ENCODE assay signal across 27 cellular contexts in the genomic region with DNA sequence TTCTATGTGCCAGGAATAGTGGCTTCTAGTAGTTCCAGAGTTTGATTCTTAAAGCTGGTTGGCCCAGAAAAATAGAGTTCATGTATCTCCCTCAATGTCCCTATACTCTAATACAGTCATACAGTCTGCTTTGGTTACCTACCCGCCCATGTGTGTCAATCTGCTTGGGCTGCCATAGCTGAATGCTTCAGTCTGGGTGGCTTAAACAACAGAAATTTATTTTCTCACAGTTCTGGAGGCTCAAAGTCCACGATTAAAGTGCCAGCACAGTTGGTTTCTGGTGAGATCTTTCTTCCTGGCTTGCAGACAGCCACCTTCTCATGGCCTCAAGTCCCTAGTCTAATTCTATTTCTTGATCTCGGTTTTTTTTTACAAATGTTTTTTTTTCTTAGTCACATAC.
"Had no signal": no experiment of that assay in that cellular context is flagged by ENCODE, and none has a peak within 500 bp of the region (broad histone marks: within the 10 kb centered on the region; RNA-seq: fewer than 3 reads in every experiment).

No MANE protein-coding gene starts in this region.

- H3K36me3 Mint-ChIP-seq: naive thymus-derived CD8-positive, alpha-beta T cell; stimulated activated effector memory CD8-positive, alpha-beta T cell treated with anti-CD3 and anti-CD28 coated beads, Interleukin-12 subunit alpha, Interleukin-12 subunit beta, amount 100 ng/mL, for 72 hours; stimulated activated naive B cell treated with anti-CD40 and anti-IgM and Interleukin-4, amounts not matched to agents 10 μg/mL and 1 μg/mL and 100 μg/mL, for 72 hours had no signal

- H2AFZ ChIP-seq: parathyroid adenoma had no signal

- H3K27me3 Mint-ChIP-seq: naive thymus-derived CD8-positive, alpha-beta T cell; natural killer cell treated with Interleukin-12 subunit alpha and Interleukin-12 subunit beta and Interleukin-15 and Interleukin-18, amount 100 ng/mL, for 72 hours; progenitor cell of endocrine pancreas; stimulated activated naive B cell treated with anti-CD40 and anti-IgM and Interleukin-4, amounts not matched to agents 10 μg/mL and 1 μg/mL and 100 μg/mL, for 72 hours; stimulated activated naive CD8-positive, alpha-beta T cell treated with anti-CD3 and anti-CD28 coated beads, Interleukin-15, Interleukin-2, amounts not matched to agents 100 ng/mL and 50 ng/mL, for 24 hours had no signal

- DNase-seq: naive thymus-derived CD8-positive, alpha-beta T cell; nucleus accumbens; posterior cingulate gyrus; psoas muscle; right cardiac atrium; right lobe of liver; sigmoid colon; small intestine; stimulated activated CD4-positive, alpha-beta T cell treated with anti-CD3 and anti-CD28 coated beads, Interleukin-15, amount 100 ng/mL, for 24 hours; stimulated activated CD4-positive, alpha-beta T cell treated with anti-CD3 and anti-CD28 coated beads, Interleukin-2, amount 100 ng/mL, for 24 hours; stimulated activated CD4-positive, alpha-beta T cell treated with anti-CD3 and anti-CD28 coated beads, Interleukin-2, amount 100 ng/mL, for 48 hours; stimulated activated CD4-positive, alpha-beta T cell treated with anti-CD3 and anti-CD28 coated beads, Interleukin-4, amount 100 ng/mL, for 24 hours; stimulated activated naive B cell treated with anti-CD40 and anti-IgM and Interleukin-4, amounts not matched to agents 10 μg/mL and 1 μg/mL and 100 μg/mL, for 72 hours; stimulated activated naive CD4-positive, alpha-beta T cell treated with Interleukin-2 at 50 U/mL for 16 hours; stomach; thyroid gland; trophoblast cell; upper lobe of left lung had no signal

- H3K4me1 ChIP-seq: parathyroid adenoma, psoas muscle, right lobe of liver, sigmoid colon, stomach, thyroid gland, tibial nerve, upper lobe of left lung, vagina had no signal

- H3K4me3 ChIP-seq: psoas muscle, right lobe of liver, sigmoid colon, stomach, thoracic aorta, thyroid gland, tibial nerve, upper lobe of left lung, vagina had no signal

- H3K27me3 ChIP-seq: neutrophil, right lobe of liver, sigmoid colon, stomach, thyroid gland, tibial nerve, upper lobe of left lung, vagina had no signal

- ATAC-seq: naive thymus-derived CD8-positive, alpha-beta T cell; natural killer cell treated with Interleukin-12 subunit alpha and Interleukin-12 subunit beta and Interleukin-15 and Interleukin-18, amount 100 ng/mL, for 72 hours; psoas muscle; right cardiac atrium; right lobe of liver; stimulated activated effector memory CD8-positive, alpha-beta T cell treated with anti-CD3 and anti-CD28 coated beads, Interleukin-12 subunit alpha, Interleukin-12 subunit beta, amount 100 ng/mL, for 72 hours; stimulated activated naive B cell treated with anti-CD40 and anti-IgM and Interleukin-4, amounts not matched to agents 10 μg/mL and 1 μg/mL and 100 μg/mL, for 72 hours had no signal

- H3K4me3 Mint-ChIP-seq: naive thymus-derived CD8-positive, alpha-beta T cell; natural killer cell treated with Interleukin-12 subunit alpha and Interleukin-12 subunit beta and Interleukin-15 and Interleukin-18, amount 100 ng/mL, for 72 hours; stimulated activated effector memory CD8-positive, alpha-beta T cell treated with anti-CD3 and anti-CD28 coated beads, Interleukin-12 subunit alpha, Interleukin-12 subunit beta, amount 100 ng/mL, for 72 hours; stimulated activated naive B cell treated with anti-CD40 and anti-IgM and Interleukin-4, amounts not matched to agents 10 μg/mL and 1 μg/mL and 100 μg/mL, for 72 hours; stimulated activated naive CD8-positive, alpha-beta T cell treated with anti-CD3 and anti-CD28 coated beads, Interleukin-15, Interleukin-2, amounts not matched to agents 100 ng/mL and 50 ng/mL, for 24 hours had no signal

- H3K36me3 ChIP-seq: neutrophil, right lobe of liver, sigmoid colon, stomach, thoracic aorta, thyroid gland, tibial nerve, upper lobe of left lung, vagina had no signal

- H3K27ac Mint-ChIP-seq: naive thymus-derived CD8-positive, alpha-beta T cell; natural killer cell treated with Interleukin-12 subunit alpha and Interleukin-12 subunit beta and Interleukin-15 and Interleukin-18, amount 100 ng/mL, for 72 hours; progenitor cell of endocrine pancreas; stimulated activated effector memory CD8-positive, alpha-beta T cell treated with anti-CD3 and anti-CD28 coated beads, Interleukin-12 subunit alpha, Interleukin-12 subunit beta, amount 100 ng/mL, for 72 hours; stimulated activated naive B cell treated with anti-CD40 and anti-IgM and Interleukin-4, amounts not matched to agents 10 μg/mL and 1 μg/mL and 100 μg/mL, for 72 hours; stimulated activated naive CD8-positive, alpha-beta T cell treated with anti-CD3 and anti-CD28 coated beads, Interleukin-15, Interleukin-2, amounts not matched to agents 100 ng/mL and 50 ng/mL, for 24 hours had no signal

- H3K27ac ChIP-seq: neutrophil, parathyroid adenoma, psoas muscle, right lobe of liver, sigmoid colon, stomach, thoracic aorta, thyroid gland, tibial nerve, upper lobe of left lung, vagina had no signal

- H3K9me3 ChIP-seq: neutrophil, psoas muscle, right lobe of liver, sigmoid colon, stomach, thoracic aorta, thyroid gland, tibial nerve, upper lobe of left lung, vagina had no signal

- H3K9ac ChIP-seq: parathyroid adenoma had no signal

- H3K79me2 ChIP-seq: parathyroid adenoma had no signal

- H3K9me3 Mint-ChIP-seq: stimulated activated naive B cell treated with anti-CD40 and anti-IgM and Interleukin-4, amounts not matched to agents 10 μg/mL and 1 μg/mL and 100 μg/mL, for 72 hours had no signal

- H3K4me1 Mint-ChIP-seq: naive thymus-derived CD8-positive, alpha-beta T cell; stimulated activated effector memory CD8-positive, alpha-beta T cell treated with anti-CD3 and anti-CD28 coated beads, Interleukin-12 subunit alpha, Interleukin-12 subunit beta, amount 100 ng/mL, for 72 hours; stimulated activated naive B cell treated with anti-CD40 and anti-IgM and Interleukin-4, amounts not matched to agents 10 μg/mL and 1 μg/mL and 100 μg/mL, for 72 hours had no signal
